In genomic region chr2:159903404-159904126, GRCh38 we compare ENCODE assay signal across 8 cellular contexts. TPM values are rescaled to one million over a fixed set of nuclear protein-coding genes. Genes with fewer than 3 reads are reported as not detected.
DNase-seq lines count a peak whose midpoint lies in the region; ATAC-seq, FAIRE-seq and TF ChIP-seq lines count a peak whose summit lies in the region.

No MANE protein-coding gene starts in this region.

- peak overlapping the region; percentile 92 for H3K27ac Mint-ChIP-seq in activated CD4-positive, alpha-beta memory T cell treated with anti-CD3 and anti-CD28 coated beads for 36 hours
- H3K27ac Mint-ChIP-seq in osteocyte (ENCODE audit: unreplicated experiment), result no peak overlapping the region

- H3K9me3 Mint-ChIP-seq in activated CD4-positive, alpha-beta memory T cell treated with anti-CD3 and anti-CD28 coated beads for 36 hours, result no peaks in the 10 kb centered on the region
- no peaks in the 10 kb centered on the region for H3K9me3 Mint-ChIP-seq in osteocyte (ENCODE audit: unreplicated experiment)

- POLR2A ChIA-PET in activated CD4-positive, alpha-beta memory T cell treated with anti-CD3 and anti-CD28 coated beads for 36 hours (lab: Charles Lee), result interaction anchor here (0.7 to 4.7 kb wide), 5 partner anchors 8 to 27 kb away, joined by 3 to 37 read pairs (median 9); no protein-coding TSS in a partner anchor

- H3K27me3 ChIP-seq in HL-60 (ENCODE audit: insufficient read depth, poor library complexity, severe bottlenecking) (no peaks in the 10 kb centered on the region), esophagus muscularis mucosa (peaks cover 0 to 26% (median 7%) of the 10 kb centered on the region in 4 donors), upper lobe of left lung (no peaks in the 10 kb centered on the region)

- H3K36me3 ChIP-seq in esophagus muscularis mucosa (no peaks in the 10 kb centered on the region), upper lobe of left lung (no peaks in the 10 kb centered on the region)

- CTCF ChIA-PET in activated CD4-positive, alpha-beta memory T cell treated with anti-CD3 and anti-CD28 coated beads for 36 hours (lab: Charles Lee), result interaction anchor here (1.4 to 5.4 kb wide), 2 partner anchors 18 to 25 kb away, joined by 4 to 29 read pairs; no protein-coding TSS in a partner anchor

- peak overlapping the region; percentile 91 for H3K4me3 Mint-ChIP-seq in activated CD4-positive, alpha-beta memory T cell treated with anti-CD3 and anti-CD28 coated beads for 36 hours
- H3K4me3 Mint-ChIP-seq in osteocyte (ENCODE audit: unreplicated experiment), result peak overlapping the region; percentile 30

- intact Hi-C loops in activated CD4-positive, alpha-beta memory T cell treated with anti-CD3 and anti-CD28 coated beads for 36 hours (cut with micrococcal nuclease), result loop anchor here (1.0 to 10.0 kb wide), 11 partner anchors 8 to 619 kb away; partner anchors contain the start of genes CD302, MARCHF7, RBMS1 and WDSUB1
- intact Hi-C loops in esophagus muscularis mucosa (cut with DNase I), result no loop called here

- H3K4me1 ChIP-seq in esophagus muscularis mucosa, result peaks cover 0 to 19% (median 15%) of the 10 kb centered on the region in 4 donors
- H3K4me1 ChIP-seq in upper lobe of left lung, result peaks cover 7 to 31% (median 9%) of the 10 kb centered on the region in 4 donors

- TF ChIP-seq POLR2A in esophagus muscularis mucosa (IDR thresholded peaks at IDR 0.05; ENCODE audit: low read depth), result no peak
- no peak for TF ChIP-seq POLR2A in upper lobe of left lung (IDR thresholded peaks at IDR 0.05)

- peaks cover 37% of the 10 kb centered on the region for H3K36me3 Mint-ChIP-seq in activated CD4-positive, alpha-beta memory T cell treated with anti-CD3 and anti-CD28 coated beads for 36 hours
- H3K36me3 Mint-ChIP-seq in osteocyte (ENCODE audit: unreplicated experiment), result no peaks in the 10 kb centered on the region

- ATAC-seq in upper lobe of left lung (ENCODE audit: low FRiP score in 2 of 2), result peak; percentile 66 to 73

- H3K4me1 Mint-ChIP-seq in activated CD4-positive, alpha-beta memory T cell treated with anti-CD3 and anti-CD28 coated beads for 36 hours (ENCODE audit: low read depth), result peaks cover 68% of the 10 kb centered on the region
- peaks cover 17% of the 10 kb centered on the region for H3K4me1 Mint-ChIP-seq in osteocyte (ENCODE audit: unreplicated experiment)

- FAIRE-seq in GM19239 (lab: Jason Lieb, UNC), result peak; percentile 88

- DNase-seq in AG20443 (ENCODE audit: low spot score) (peak; percentile 46), GM19239 (ENCODE audit: insufficient read length, low spot score) (no peak), HL-60 (ENCODE audit: low read depth in 1 of 2, low spot score in 1 of 2) (peak; percentile 18 to 31), esophagus muscularis mucosa (ENCODE audit: extremely low spot score) (no peak), osteocyte (ENCODE audit: extremely low spot score, unreplicated experiment) (no peak), upper lobe of left lung (peak; percentile 17 to 34), NCI-H187 treated with DMSO at 0.1 percent for 48 hours (lab: John Stamatoyannopoulos, UW) (no peak)
- DNase-seq in activated CD4-positive, alpha-beta memory T cell treated with anti-CD3 and anti-CD28 coated beads for 36 hours, result peak; percentile 80

- H3K27me3 Mint-ChIP-seq in activated CD4-positive, alpha-beta memory T cell treated with anti-CD3 and anti-CD28 coated beads for 36 hours, result no peaks in the 10 kb centered on the region
- peaks cover 12% of the 10 kb centered on the region for H3K27me3 Mint-ChIP-seq in osteocyte (ENCODE audit: unreplicated experiment)

- TF ChIP-seq CTCF in HL-60 (IDR thresholded peaks at IDR 0.05; ENCODE audit: insufficient read depth, low read length), result no peak
- TF ChIP-seq CTCF in esophagus muscularis mucosa (IDR thresholded peaks at IDR 0.05), result no peak
- TF ChIP-seq CTCF in osteocyte (IDR thresholded peaks at IDR 0.05), result no peak
- TF ChIP-seq CTCF in upper lobe of left lung (IDR thresholded peaks at IDR 0.05), result no peak

- H3K9me3 ChIP-seq in esophagus muscularis mucosa (no peaks in the 10 kb centered on the region), upper lobe of left lung (no peaks in the 10 kb centered on the region)

- 54% methylated on average over 15 of the region's 17 CpGs for WGBS in esophagus muscularis mucosa
- 23 to 24% methylated on average over 11 to 16 of the region's 17 CpGs for WGBS in upper lobe of left lung, 2 donors

- H3K4me3 ChIP-seq in HL-60 (replicated peaks; ENCODE audit: insufficient read depth, low read length) (peak overlapping the region; percentile 50), esophagus muscularis mucosa (peak overlapping the region; percentile 46 to 59 (median 50)), upper lobe of left lung (peak overlapping the region; percentile 54 to 68 (median 58))

- H3K27ac ChIP-seq in HL-60 (replicated peaks) (no peak overlapping the region; the same call in 1 of the 2 replicates), esophagus muscularis mucosa (replicated peaks in 1 of 4) (peak overlapping the region in 1 of 4 donors; percentile 7), upper lobe of left lung (peak overlapping the region; percentile 64 to 81 (median 72))

- TF ChIP-seq EP300 in esophagus muscularis mucosa (IDR thresholded peaks at IDR 0.05), result no peak
- TF ChIP-seq EP300 in upper lobe of left lung (IDR thresholded peaks at IDR 0.05), result no peak

RNA-seq across cellular contexts. Expression of gene LY75, which starts 1.0 kb away (rescaled TPM):
- 10 to 100 TPM; 65.0 to 66.5 TPM for total RNA-seq in activated CD4-positive, alpha-beta memory T cell treated with anti-CD3 and anti-CD28 coated beads for 36 hours
- total RNA-seq in esophagus muscularis mucosa (1 to 10 TPM in 3 of 4 donors, under 1 TPM in 1; 0.97 to 2.5 (median 1.3) TPM), osteocyte (0.63 and 0.86 TPM in 2 replicates), upper lobe of left lung (10 to 100 TPM in 5 of 6 donors, 1 to 10 TPM in 1; 4.9 to 20.5 (median 14.2) TPM)

Comparison
In these comparisons a context has a peak if more than half of its experiments do, and no peak if none do; other contexts are left out.
1. DNase-seq: peak in AG20443 (single experiment), HL-60 (2 of 2), activated CD4-positive, alpha-beta memory T cell treated with anti-CD3 and anti-CD28 coated beads for 36 hours (single experiment) and upper lobe of left lung (2 of 2); none in GM19239 (single experiment), esophagus muscularis mucosa (single experiment), osteocyte (single experiment) and NCI-H187 treated with DMSO at 0.1 percent for 48 hours (single experiment).
2. Peak in every context shown above with its lines, with median percentiles within 50 percentile points of each other: H3K4me3 ChIP-seq.